Comparison of ENCODE assay signal across 7 cellular contexts in the genomic region with DNA sequence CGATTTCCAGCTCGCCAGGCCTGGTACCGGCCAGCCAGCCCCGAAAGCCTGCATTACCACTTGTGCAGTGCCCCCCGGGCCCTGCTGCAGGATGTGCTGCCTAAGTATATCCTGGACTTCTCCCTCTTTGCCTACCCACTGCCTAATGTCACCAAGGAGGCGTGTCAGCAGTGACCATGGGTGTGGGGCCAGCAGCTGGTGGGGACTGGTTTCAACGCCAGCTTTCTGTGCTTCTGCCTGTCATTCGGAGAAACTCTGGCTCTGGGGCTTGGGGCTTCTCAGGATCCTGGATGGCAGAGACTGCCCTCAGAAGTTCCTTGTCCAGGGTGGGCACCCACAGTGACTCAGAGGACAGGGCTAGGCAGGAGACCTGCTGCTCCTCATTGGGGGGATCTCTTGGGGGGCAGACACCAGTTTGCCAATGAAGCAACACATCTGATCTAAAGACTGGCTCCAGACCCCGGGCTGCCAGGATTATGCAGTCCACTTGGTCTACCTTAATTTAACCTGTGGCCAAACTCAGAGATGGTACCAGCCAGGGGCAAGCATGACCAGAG.
DNase-seq lines count a peak whose midpoint lies in the region; ATAC-seq and TF ChIP-seq lines count a peak whose summit lies in the region.

No MANE protein-coding gene starts in this region.

- no peaks in the 10 kb centered on the region for H3K4me1 ChIP-seq in HEK293 (ENCODE audit: control insufficient read depth, insufficient read depth, low read length)

- intact Hi-C loops in posterior cingulate gyrus (cut with DNase I), result no loop called here

- H3K27ac ChIP-seq in HEK293 (ENCODE audit: extremely low read depth, low read depth, low read length) (no peak overlapping the region), WERI-Rb-1 (peak overlapping the region; percentile 91; the same call in 1 of the 2 replicates)

- CTCF ChIA-PET in HEK293 (lab: Yijun Ruan, JAX), result interaction anchor here (1.0 kb wide), 1 partner anchor 35 kb away, joined by 3 read pairs; no protein-coding TSS in a partner anchor

- peaks cover 9% of the 10 kb centered on the region for H3K4me1 Mint-ChIP-seq in stimulated activated effector memory CD8-positive, alpha-beta T cell treated with anti-CD3 and anti-CD28 coated beads, Interleukin-12 subunit alpha, Interleukin-12 subunit beta, amount 100 ng/mL, for 72 hours

- ATAC-seq in stimulated activated effector memory CD8-positive, alpha-beta T cell treated with anti-CD3 and anti-CD28 coated beads, Interleukin-12 subunit alpha, Interleukin-12 subunit beta, amount 100 ng/mL, for 72 hours, result no peak
- ATAC-seq in HG02885 (IDR thresholded peaks at IDR 0.05; ENCODE audit: poor library complexity, unreplicated experiment), result no peak
- ATAC-seq in GM19455 (IDR thresholded peaks at IDR 0.05; ENCODE audit: unreplicated experiment), result no peak

- peak overlapping the region; percentile 92 for H3K27ac Mint-ChIP-seq in stimulated activated effector memory CD8-positive, alpha-beta T cell treated with anti-CD3 and anti-CD28 coated beads, Interleukin-12 subunit alpha, Interleukin-12 subunit beta, amount 100 ng/mL, for 72 hours

- H3K36me3 Mint-ChIP-seq in stimulated activated effector memory CD8-positive, alpha-beta T cell treated with anti-CD3 and anti-CD28 coated beads, Interleukin-12 subunit alpha, Interleukin-12 subunit beta, amount 100 ng/mL, for 72 hours, result no peaks in the 10 kb centered on the region

- H3K36me3 ChIP-seq in HEK293 (ENCODE audit: control insufficient read depth in 2 of 2, insufficient read depth in 1 of 2, low read length in 2 of 2) (peaks cover 0 to 5% of the 10 kb centered on the region in 2 experiments; a peak in 1 of 3 replicates), WERI-Rb-1 (peaks cover 5% of the 10 kb centered on the region; the same call in 1 of the 2 replicates)

- no peaks in the 10 kb centered on the region for H3K9me3 ChIP-seq in HEK293 (ENCODE audit: control insufficient read depth, insufficient read depth, low read depth, low read length)
- H3K9me3 ChIP-seq in WERI-Rb-1 (ENCODE audit: severe bottlenecking), result no peaks in the 10 kb centered on the region

- TF ChIP-seq CTCF in HEK293 (tag by site-specific recombination; IDR thresholded peaks at IDR 0.05) (no peak), WERI-Rb-1 (IDR thresholded peaks at IDR 0.05; ENCODE audit: low read depth, low read length) (no peak), foreskin fibroblast (IDR thresholded peaks at IDR 0.05; ENCODE audit: low read depth, low read length) (no peak)

- POLR2A ChIA-PET in HEK293 (lab: Yijun Ruan, JAX), result interaction anchor here (0.7 kb wide), 1 partner anchor 27 kb away, joined by 3 read pairs; no protein-coding TSS in a partner anchor

- H3K4me3 Mint-ChIP-seq in stimulated activated effector memory CD8-positive, alpha-beta T cell treated with anti-CD3 and anti-CD28 coated beads, Interleukin-12 subunit alpha, Interleukin-12 subunit beta, amount 100 ng/mL, for 72 hours, result peak overlapping the region; percentile 83

- no peak for DNase-seq in WERI-Rb-1
- DNase-seq in foreskin fibroblast, result no peak
- no peak for DNase-seq in stimulated activated effector memory CD8-positive, alpha-beta T cell treated with anti-CD3 and anti-CD28 coated beads, Interleukin-12 subunit alpha, Interleukin-12 subunit beta, amount 100 ng/mL, for 72 hours (ENCODE audit: low spot score in 2 of 2)
- no peak for DNase-seq in posterior cingulate gyrus

- H3K4me3 ChIP-seq in HEK293 (ENCODE audit: low read depth, low read length) (peak overlapping the region; percentile 54; the same call in 1 of the 2 replicates), WERI-Rb-1 (ENCODE audit: low read depth, low read length) (peak overlapping the region; percentile 86), foreskin fibroblast (ENCODE audit: low read depth in 1 of 2, low read length in 2 of 2) (peak overlapping the region; percentile 75 to 82)

- H3K27me3 ChIP-seq in WERI-Rb-1 (ENCODE audit: insufficient read depth, low read depth, severe bottlenecking), result no peaks in the 10 kb centered on the region

- no peaks in the 10 kb centered on the region for H3K9me3 Mint-ChIP-seq in stimulated activated effector memory CD8-positive, alpha-beta T cell treated with anti-CD3 and anti-CD28 coated beads, Interleukin-12 subunit alpha, Interleukin-12 subunit beta, amount 100 ng/mL, for 72 hours

TF ChIP-seq in HEK293, 187 proteins besides CTCF, POLR2A, EP300 and RAD21:
- TF ChIP-seq ZNF394 (tag by site-specific recombination; IDR thresholded peaks at IDR 0.05; ENCODE audit: borderline replicate concordance) (no peak), GLIS2 (tag by site-specific recombination; IDR thresholded peaks at IDR 0.05) (0 out of 2 replicates have a peak, but pooled peaks have one; percentile 26), ZNF501 (tag by site-specific recombination; IDR thresholded peaks at IDR 0.05) (no peak)
